8 cellular contexts compared by ENCODE assay signal in genomic region chr18:46917808-46918600, GRCh38. TPM values are rescaled to one million over a fixed set of nuclear protein-coding genes. Genes with fewer than 3 reads are reported as not detected.
DNase-seq lines count a peak whose midpoint lies in the region; ATAC-seq, FAIRE-seq and TF ChIP-seq lines count a peak whose summit lies in the region.

No MANE protein-coding gene starts in this region.

- H3K27me3 Mint-ChIP-seq in T-helper 1 cell treated with Interleukin-12 subunit alpha and Interleukin-12 subunit beta and Interleukin-4 antibody, amounts not matched to agents 30 μg/mL and 1 μg/mL, for 36 hours (ENCODE audit: low read depth): peaks cover 3% of the 10 kb centered on the region

- FAIRE-seq in H1 (lab: Jason Lieb, UNC): no peak

- CTCF ChIA-PET in H1 (lab: Charles Lee; ENCODE audit: partially characterized antibody): interaction anchor here (1.2 to 1.6 kb wide), 3 partner anchors 22 to 260 kb away, joined by 3 to 4 read pairs (median 4); no protein-coding TSS in a partner anchor

- H3K79me2 ChIP-seq in H1 (ENCODE audit: control insufficient read depth in 1 of 2, insufficient read depth in 2 of 2, low read length in 2 of 2): peaks cover 12 to 38% of the 10 kb centered on the region in 2 experiments

- H2AK5ac ChIP-seq in H1 (ENCODE audit: low read depth, low read length): 0 out of 2 replicates have a peak overlapping the region, but pooled peaks have one; percentile 46

- peak overlapping the region; percentile 81 to 93 for H3K4me2 ChIP-seq in H1 (ENCODE audit: insufficient read depth in 1 of 2, low read depth in 2 of 2, low read length in 2 of 2)

- peak overlapping the region; percentile 92 for H3K56ac ChIP-seq in H1 (replicated peaks; ENCODE audit: insufficient read length, low read depth, low read length)

- H3K4me3 ChIP-seq in AG09309 (ENCODE audit: control insufficient read depth, low read depth, low read length) (peak overlapping the region; percentile 78), H1 (ENCODE audit: extremely low read depth in 1 of 4, insufficient read depth in 2 of 4, low read depth in 3 of 4, low read length in 4 of 4) (peak overlapping the region; percentile 75 to 85 (median 82)), upper lobe of right lung (peak overlapping the region; percentile 77)

- H2AFZ ChIP-seq in H1 (ENCODE audit: low read length): no peak overlapping the region

- peaks cover 6% of the 10 kb centered on the region; the same call in 1 of the 2 replicates for H3K79me1 ChIP-seq in H1 (ENCODE audit: low read depth, low read length)

- no peak for TF ChIP-seq RAD21 in H1 (IDR thresholded peaks at IDR 0.05 in 1 of 2, conservative IDR thresholded peaks at IDR 0.05 in 1 of 2; ENCODE audit: low read depth in 2 of 2, low read length in 2 of 2)

- H3K14ac ChIP-seq in H1 (ENCODE audit: insufficient read length): no peak overlapping the region

- no peak; a peak in 1 of 3 replicates for TF ChIP-seq POLR2A in H1 (IDR thresholded peaks at IDR 0.05; ENCODE audit: control extremely low read depth in 1 of 2, low read depth in 2 of 2, low read length in 2 of 2)

- H3K4me1 Mint-ChIP-seq in T-helper 1 cell treated with Interleukin-12 subunit alpha and Interleukin-12 subunit beta and Interleukin-4 antibody, amounts not matched to agents 30 μg/mL and 1 μg/mL, for 36 hours (ENCODE audit: low read depth): peaks cover 33% of the 10 kb centered on the region

- H3K18ac ChIP-seq in H1 (ENCODE audit: extremely low read depth, low read length): peak overlapping the region; percentile 97

- 35% methylated on average over 30 of the region's 33 CpGs; no CpG with 5 or more reads in 1 of the 2 experiments for WGBS in H1 (ENCODE audit: extremely low coverage in 1 of 2, insufficient coverage in 1 of 2, insufficient read length in 1 of 2, insufficient replicate concordance in 2 of 2, low coverage in 1 of 2, low lambda C conversion rate in 2 of 2, missing lambda C conversion rate in 1 of 2), 2 experiments

- H3K27ac Mint-ChIP-seq in T-helper 1 cell treated with Interleukin-12 subunit alpha and Interleukin-12 subunit beta and Interleukin-4 antibody, amounts not matched to agents 30 μg/mL and 1 μg/mL, for 36 hours: peak overlapping the region; percentile 75

- H3K27me3 ChIP-seq in H1 (replicated peaks in 1 of 4; ENCODE audit: control insufficient read depth in 3 of 4, extremely low read depth in 1 of 4, insufficient read depth in 3 of 4, low read length in 3 of 4): no peaks in the 10 kb centered on the region
- no peaks in the 10 kb centered on the region for H3K27me3 ChIP-seq in upper lobe of right lung

- ATAC-seq in HG03159 (IDR thresholded peaks at IDR 0.05; ENCODE audit: unreplicated experiment) (peak; percentile 19), upper lobe of right lung (peak; percentile 2)

- H4K5ac ChIP-seq in H1 (ENCODE audit: insufficient read length, low read depth, low read length): peak overlapping the region; percentile 95

- peak overlapping the region; percentile 88 for H2BK5ac ChIP-seq in H1 (ENCODE audit: low read depth, low read length)

- H3K9me3 Mint-ChIP-seq in T-helper 1 cell treated with Interleukin-12 subunit alpha and Interleukin-12 subunit beta and Interleukin-4 antibody, amounts not matched to agents 30 μg/mL and 1 μg/mL, for 36 hours: no peaks in the 10 kb centered on the region

- H2BK20ac ChIP-seq in H1 (ENCODE audit: low read length): no peak overlapping the region

- peak overlapping the region; percentile 95; the same call in 1 of the 2 replicates for H2BK15ac ChIP-seq in H1 (ENCODE audit: low read length)

- peaks cover 0 to 8% of the 10 kb centered on the region in 2 experiments for H4K20me1 ChIP-seq in H1 (replicated peaks in 1 of 2; ENCODE audit: control insufficient read depth in 1 of 2, insufficient read depth in 2 of 2, low read length in 2 of 2)

- H3K36me3 ChIP-seq in H1 (ENCODE audit: control insufficient read depth in 2 of 4, insufficient read depth in 4 of 4, low read length in 3 of 4) (no peaks in the 10 kb centered on the region), upper lobe of right lung (no peaks in the 10 kb centered on the region)

- peak overlapping the region; percentile 81 for H3K4me3 Mint-ChIP-seq in T-helper 1 cell treated with Interleukin-12 subunit alpha and Interleukin-12 subunit beta and Interleukin-4 antibody, amounts not matched to agents 30 μg/mL and 1 μg/mL, for 36 hours

- peak overlapping the region; percentile 83 for H4K91ac ChIP-seq in H1 (replicated peaks; ENCODE audit: insufficient read length, low read length)

- peaks cover 3 to 14% (median 10%) of the 10 kb centered on the region in 4 experiments; a peak in 5 of 7 replicates for H3K4me1 ChIP-seq in H1 (replicated peaks in 1 of 4; ENCODE audit: control insufficient read depth in 3 of 4, insufficient read depth in 4 of 4, low read length in 3 of 4)
- H3K4me1 ChIP-seq in upper lobe of right lung: peaks cover 13% of the 10 kb centered on the region

- H3K23me2 ChIP-seq in H1 (ENCODE audit: low read depth, low read length): peaks cover 8% of the 10 kb centered on the region; the same call in 1 of the 2 replicates

- peaks cover 5% of the 10 kb centered on the region for H3K36me3 Mint-ChIP-seq in T-helper 1 cell treated with Interleukin-12 subunit alpha and Interleukin-12 subunit beta and Interleukin-4 antibody, amounts not matched to agents 30 μg/mL and 1 μg/mL, for 36 hours (ENCODE audit: low read depth)

- H3K4ac ChIP-seq in H1 (replicated peaks; ENCODE audit: insufficient read length, low read depth, low read length): no peak overlapping the region

- peak overlapping the region; percentile 87; the same call in 1 of the 2 replicates for H2BK12ac ChIP-seq in H1 (ENCODE audit: low read depth, low read length)

- POLR2A ChIA-PET in H1 (lab: Charles Lee; ENCODE audit: partially characterized antibody): interaction anchor here (0.6 to 2.1 kb wide), 27 partner anchors 9 to 260 kb away, joined by 3 to 14 read pairs (median 5); no protein-coding TSS in a partner anchor

- TF ChIP-seq EP300 in H1 (IDR thresholded peaks at IDR 0.05; ENCODE audit: borderline replicate concordance in 1 of 2, low read depth in 2 of 2, low read length in 2 of 2): no peak

- intact Hi-C loops in upper lobe of right lung (cut with DNase I): no loop called here

- TF ChIP-seq CTCF in AG09309 (IDR thresholded peaks at IDR 0.05; ENCODE audit: control insufficient read depth, insufficient read depth, low read depth, low read length, missing control alignments) (no peak), GM10266 (IDR thresholded peaks at IDR 0.05; ENCODE audit: control insufficient read depth, insufficient read depth, low read depth, missing control alignments) (no peak), H1 (IDR thresholded peaks at IDR 0.05; ENCODE audit: control extremely low read depth in 1 of 3, insufficient read depth in 1 of 3, low read depth in 1 of 3, low read length in 3 of 3) (no peak), upper lobe of right lung (IDR thresholded peaks at IDR 0.05) (no peak)

- peak overlapping the region; percentile 96 for H3K27ac ChIP-seq in H1 (ENCODE audit: low read depth, low read length)
- H3K27ac ChIP-seq in upper lobe of right lung: peak overlapping the region; percentile 83

- no peak overlapping the region for H3K23ac ChIP-seq in H1 (ENCODE audit: insufficient read length)

- H3K9ac ChIP-seq in H1 (replicated peaks in 1 of 4; ENCODE audit: extremely low read depth in 1 of 4, low read depth in 3 of 4, low read length in 3 of 4): peak overlapping the region; percentile 67 to 87 (median 77)

- peak overlapping the region; percentile 97; the same call in 1 of the 2 replicates for H4K8ac ChIP-seq in H1 (ENCODE audit: extremely low read depth, insufficient read depth, low read length)

- H3K9me3 ChIP-seq in H1 (ENCODE audit: insufficient read depth in 2 of 2, low read depth in 1 of 2, low read length in 1 of 2) (no peaks in the 10 kb centered on the region), upper lobe of right lung (no peaks in the 10 kb centered on the region)

- DNase-seq in AG09309 (ENCODE audit: low read depth): no peak
- peak; percentile 58 for DNase-seq in GM10266 (ENCODE audit: extremely low spot score)
- peak; percentile 47 to 57 for DNase-seq in H1 (ENCODE audit: low read depth in 1 of 2, low spot score in 2 of 2)
- DNase-seq in mucosa of gallbladder (ENCODE audit: low spot score): peak; percentile 24
- no peak for DNase-seq in upper lobe of right lung
- no peak for DNase-seq in cortex of kidney (lab: John Stamatoyannopoulos, UW)

- no peak overlapping the region for H2BK120ac ChIP-seq in H1 (replicated peaks; ENCODE audit: low read depth, low read length)

TF ChIP-seq in H1, 55 proteins besides CTCF, POLR2A, EP300 and RAD21 (continues in another document):
- TF ChIP-seq TBP (IDR thresholded peaks at IDR 0.05; ENCODE audit: low read depth, low read length) (no peak; the same call in 1 of the 2 replicates), ASH2L (IDR thresholded peaks at IDR 0.05; ENCODE audit: low read length) (peak; percentile 55), BACH1 (IDR thresholded peaks at IDR 0.05; ENCODE audit: low read length) (peak; percentile 72), MAFK (IDR thresholded peaks at IDR 0.05; ENCODE audit: low read depth, low read length) (0 out of 2 replicates have a peak, but pooled peaks have one; percentile 21), BRCA1 (IDR thresholded peaks at IDR 0.05; ENCODE audit: low read depth, low read length) (no peak)

RNA-seq across cellular contexts. Expression of gene KATNAL2, which starts 0.6 kb away (rescaled TPM):
- 8.8 and 15.2 TPM in 2 replicates for total RNA-seq in H1 (2021; fragmentation: NEBNext Ultra II Directional; extraction: Animal tissue kit (Norgen Biotek cat#: 25700))
- polyA plus RNA-seq in H1 (2011; rRNA removed): 9.7 and 10.0 TPM in 2 replicates
- polyA plus RNA-seq in H1 (2011; cell fraction: cytosol; rRNA removed): 20.6 TPM
- 21.1 TPM for polyA plus RNA-seq in H1 (2011; cell fraction: nucleus; rRNA removed)
- polyA plus RNA-seq in H1 (2012, experiment 1 of 2): 12.2 to 16.4 TPM (median 15.8 TPM) in 4 replicates
- 4.1 TPM for polyA plus RNA-seq in H1 (2012, experiment 2 of 2)
- polyA plus RNA-seq in H1 (2013, experiment 1 of 2): 13.0 TPM
- polyA plus RNA-seq in H1 (2013, experiment 2 of 2): 10.2 TPM
- 6.7 and 10.3 TPM in 2 replicates for polyA minus RNA-seq in H1 (2011; rRNA and poly(A)+ RNA removed)
- 7.9 TPM for polyA minus RNA-seq in H1 (2011; cell fraction: cytosol; rRNA and poly(A)+ RNA removed)
- polyA minus RNA-seq in H1 (2011; cell fraction: nucleus; rRNA and poly(A)+ RNA removed): 12.4 TPM
- total RNA-seq in mucosa of gallbladder: 8.0 TPM
- total RNA-seq in upper lobe of right lung: 3.1 TPM

RNA-seq across cellular contexts. Expression of gene PIAS2, which starts 0.7 kb away (rescaled TPM):
- total RNA-seq in H1 (2021; fragmentation: NEBNext Ultra II Directional; extraction: Animal tissue kit (Norgen Biotek cat#: 25700)): 52.9 and 53.9 TPM in 2 replicates
- 20.1 and 22.8 TPM in 2 replicates for polyA plus RNA-seq in H1 (2011; rRNA removed)
- 13.0 TPM for polyA plus RNA-seq in H1 (2011; cell fraction: cytosol; rRNA removed)
- 23.3 TPM for polyA plus RNA-seq in H1 (2011; cell fraction: nucleus; rRNA removed)
- polyA plus RNA-seq in H1 (2012, experiment 1 of 2): 17.1 to 31.6 TPM (median 22.4 TPM) in 4 replicates
- 3.7 TPM for polyA plus RNA-seq in H1 (2012, experiment 2 of 2)
- polyA plus RNA-seq in H1 (2013, experiment 1 of 2): 37.5 TPM
- 37.9 TPM for polyA plus RNA-seq in H1 (2013, experiment 2 of 2)
- 41.2 and 41.9 TPM in 2 replicates for polyA minus RNA-seq in H1 (2011; rRNA and poly(A)+ RNA removed)
- polyA minus RNA-seq in H1 (2011; cell fraction: cytosol; rRNA and poly(A)+ RNA removed): 14.7 TPM
- 83.3 TPM for polyA minus RNA-seq in H1 (2011; cell fraction: nucleus; rRNA and poly(A)+ RNA removed)
- total RNA-seq in mucosa of gallbladder (32.1 TPM), upper lobe of right lung (38.6 TPM)

Comparison
In these comparisons a context has a peak if more than half of its experiments do, and no peak if none do; other contexts are left out.
1. DNase-seq: peak in GM10266 (single experiment), H1 (2 of 2) and mucosa of gallbladder (single experiment); none in AG09309 (single experiment), upper lobe of right lung (single experiment) and cortex of kidney (single experiment).
2. Peak in every context shown above with its lines, with median percentiles within 50 percentile points of each other: H3K4me3 ChIP-seq.